Comparison of ENCODE assay signal across 18 cellular contexts in the genomic region with DNA sequence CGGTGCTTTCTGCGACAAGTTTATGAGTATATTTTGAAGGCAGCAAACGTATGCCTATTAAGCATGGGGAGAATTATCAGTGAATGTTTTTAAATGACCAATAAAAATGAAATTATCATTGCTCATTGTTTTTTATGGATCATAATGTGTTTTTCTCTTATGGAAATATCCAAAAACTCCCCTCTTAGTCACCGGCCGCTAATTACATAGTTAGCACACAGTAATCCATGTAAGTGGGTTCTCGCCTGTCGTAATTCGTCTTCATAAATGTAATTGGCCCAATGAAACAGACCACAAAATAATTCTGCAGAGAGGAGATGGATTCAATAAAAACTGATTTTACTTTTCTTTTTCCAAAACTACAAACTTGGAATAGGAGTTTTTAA.
DNase-seq lines count a peak whose midpoint lies in the region; ATAC-seq and TF ChIP-seq lines count a peak whose summit lies in the region.
"Had no signal": no experiment of that assay in that cellular context is flagged by ENCODE, and none has a peak within 500 bp of the region (broad histone marks: within the 10 kb centered on the region; RNA-seq: fewer than 3 reads in every experiment).

No MANE protein-coding gene starts in this region.

- H3K36me3 ChIP-seq in HUES48 (ENCODE audit: control insufficient read depth, insufficient read depth, low read length): no peaks in the 10 kb centered on the region
- H3K36me3 ChIP-seq: BLaER1 had no signal

- TF ChIP-seq CTCF in H9 (conservative IDR thresholded peaks at IDR 0.05) (no peak), WTC11 (IDR thresholded peaks at IDR 0.05) (no peak)

- H3K4me1 Mint-ChIP-seq in H9 (peaks cover 34 to 38% of the 10 kb centered on the region in 2 experiments), WTC11 (peaks cover 47% of the 10 kb centered on the region)
- H3K4me1 Mint-ChIP-seq: B cell; CD4-positive, CD25-positive, alpha-beta regulatory T cell had no signal

- POLR2A ChIA-PET in WTC11 (lab: Charles Lee): no interaction called here

- H3K4me3 ChIP-seq in HUES48 (ENCODE audit: low read depth, low read length): no peak overlapping the region
- H3K4me3 ChIP-seq: BLaER1, GM12878 had no signal

- H3K4ac ChIP-seq in H9 (ENCODE audit: low read depth, low read length): no peak overlapping the region

- H3K27ac ChIP-seq in H9 (ENCODE audit: insufficient read length, low read depth, low read length) (no peak overlapping the region), HUES48 (ENCODE audit: low read depth, low read length) (peak overlapping the region; percentile 71)
- H3K27ac ChIP-seq: BLaER1, C4-2B had no signal

- H3K27me3 Mint-ChIP-seq in H9 (ENCODE audit: low read depth): peaks cover 2% of the 10 kb centered on the region; the same call in 1 of the 2 replicates
- H3K27me3 Mint-ChIP-seq in WTC11 (ENCODE audit: low read depth): no peaks in the 10 kb centered on the region

- ATAC-seq in WTC11: no peak
- ATAC-seq in GM21381 (IDR thresholded peaks at IDR 0.05; ENCODE audit: unreplicated experiment): no peak
- ATAC-seq: CD8-positive, alpha-beta T cell; GM12878 had no signal

- no peak overlapping the region for H2BK120ac ChIP-seq in H9 (ENCODE audit: low read depth, low read length, poor library complexity, severe bottlenecking)

- no peak overlapping the region for H3K4me3 Mint-ChIP-seq in H9
- H3K4me3 Mint-ChIP-seq in WTC11: no peak overlapping the region
- H3K4me3 Mint-ChIP-seq: B cell; CD4-positive, CD25-positive, alpha-beta regulatory T cell; CD8-positive, alpha-beta T cell had no signal

- no peak overlapping the region for H3T11ph ChIP-seq in H9 (ENCODE audit: low read length)

- no peak overlapping the region for H3K23ac ChIP-seq in H9 (ENCODE audit: insufficient read length, low read depth, low read length)

- no peak overlapping the region for H3K4me2 ChIP-seq in H9 (ENCODE audit: insufficient read depth, insufficient read length, low read length)
- H3K4me2 ChIP-seq: BLaER1 had no signal

- no peaks in the 10 kb centered on the region for H3K79me2 ChIP-seq in H9 (ENCODE audit: insufficient read depth, low read length)

- no peak overlapping the region for H2AFZ ChIP-seq in H9 (ENCODE audit: low read length)

- H3K9ac ChIP-seq in H9 (ENCODE audit: extremely low read depth, insufficient read length, low read length): no peak overlapping the region
- H3K9ac ChIP-seq in HUES48 (ENCODE audit: low read depth, low read length): no peak overlapping the region
- H3K9ac ChIP-seq: BLaER1 had no signal

- no peak overlapping the region for H2BK12ac ChIP-seq in H9 (ENCODE audit: insufficient read length, low read depth, low read length)

- no peak overlapping the region for H2AK5ac ChIP-seq in H9 (ENCODE audit: insufficient read length, low read length)

- H3K27me3 ChIP-seq in H9 (ENCODE audit: insufficient read depth, low read length): no peaks in the 10 kb centered on the region
- H3K27me3 ChIP-seq in HUES48 (ENCODE audit: control insufficient read depth, insufficient read depth, low read length): no peaks in the 10 kb centered on the region
- H3K27me3 ChIP-seq: BLaER1 had no signal

- no peaks in the 10 kb centered on the region for H3K23me2 ChIP-seq in H9 (ENCODE audit: insufficient read length, low read depth, low read length, poor library complexity, severe bottlenecking)

- H4K91ac ChIP-seq in H9 (ENCODE audit: insufficient read length, low read depth, low read length): no peak overlapping the region

- no peak overlapping the region for H2BK15ac ChIP-seq in H9 (ENCODE audit: low read depth, low read length)

- DNase-seq in H9: no peak
- DNase-seq in WTC11 (ENCODE audit: low spot score): no peak
- no peak for DNase-seq in activated CD4-positive, alpha-beta T cell treated with anti-CD3 and anti-CD28 coated beads, Interleukin-2, amount 50 U/mL, for 4 hours
- no peak for DNase-seq in ACHN
- DNase-seq: Caco-2; CD4-positive, CD25-positive, alpha-beta regulatory T cell; CD8-positive, alpha-beta T cell; DMS153; DND-41; EL; GDM1; GOT3 had no signal

- CTCF ChIA-PET in WTC11 (lab: Charles Lee): no interaction called here

- in situ Hi-C loops in ACHN (cut with HindIII; ENCODE audit: low pct_ligation_motif_present, low pct_unique_long_range_greater_than_20kb, low sequenced_read_pairs): no loop called here

- H3K79me1 ChIP-seq in H9 (ENCODE audit: insufficient read depth, low read depth, low read length, poor library complexity, severe bottlenecking): no peaks in the 10 kb centered on the region

- H3K9me3 Mint-ChIP-seq in H9 (peaks cover 2 to 3% of the 10 kb centered on the region in 2 experiments; a peak in 2 of 5 replicates), WTC11 (peaks cover 4% of the 10 kb centered on the region; the same call in 1 of the 2 replicates)
- H3K9me3 Mint-ChIP-seq: CD4-positive, CD25-positive, alpha-beta regulatory T cell; CD8-positive, alpha-beta T cell had no signal

- no peak overlapping the region for H2BK20ac ChIP-seq in H9 (ENCODE audit: low read depth, low read length, poor library complexity, severe bottlenecking)

- H3K9me3 ChIP-seq in H9 (ENCODE audit: control insufficient read depth, low read depth, low read length) (no peaks in the 10 kb centered on the region), HUES48 (ENCODE audit: control insufficient read depth, insufficient read depth, low read length) (no peaks in the 10 kb centered on the region)
- H3K9me3 ChIP-seq: BLaER1, Caco-2 had no signal

- peaks cover 16% of the 10 kb centered on the region; the same call in 1 of the 2 replicates for H3K4me1 ChIP-seq in H9 (ENCODE audit: insufficient read depth, low read length)
- peaks cover 23% of the 10 kb centered on the region for H3K4me1 ChIP-seq in HUES48 (ENCODE audit: control insufficient read depth, insufficient read depth, low read length)
- H3K4me1 ChIP-seq: BLaER1, Caco-2 had no signal

- H3K18ac ChIP-seq in H9 (ENCODE audit: insufficient read length, low read depth, low read length): no peak overlapping the region

- H2BK5ac ChIP-seq in H9 (ENCODE audit: insufficient read length, low read length): no peak overlapping the region

- H4K8ac ChIP-seq in H9 (replicated peaks; ENCODE audit: insufficient read length, low read depth, low read length): no peak overlapping the region

- H4K20me1 ChIP-seq in H9 (ENCODE audit: control insufficient read depth, insufficient read depth, insufficient read length): no peaks in the 10 kb centered on the region
- H4K20me1 ChIP-seq: BLaER1 had no signal

- H4K5ac ChIP-seq in H9 (ENCODE audit: insufficient read length, low read depth, low read length): no peak overlapping the region

- H3K14ac ChIP-seq in H9 (ENCODE audit: insufficient read depth, low read length): no peak overlapping the region

- no CpG with 5 or more reads among the region's 8 CpGs for WGBS in H9 (ENCODE audit: extremely low coverage, insufficient read length, low lambda C conversion rate)

- no peaks in the 10 kb centered on the region for H3K36me3 Mint-ChIP-seq in H9 (ENCODE audit: insufficient read depth in 1 of 3, low read depth in 3 of 3)
- H3K36me3 Mint-ChIP-seq in WTC11: no peaks in the 10 kb centered on the region
- H3K36me3 Mint-ChIP-seq: CD4-positive, CD25-positive, alpha-beta regulatory T cell; CD8-positive, alpha-beta T cell had no signal

- H3K27ac Mint-ChIP-seq in H9 (peak overlapping the region in 2 of 3 experiments; percentile 52 to 88; a peak in 3 of 7 replicates), WTC11 (peak overlapping the region; percentile 50)
- H3K27ac Mint-ChIP-seq: B cell; CD4-positive, CD25-positive, alpha-beta regulatory T cell; CD8-positive, alpha-beta T cell had no signal

- H3K56ac ChIP-seq in H9 (ENCODE audit: insufficient read length, low read depth, low read length): no peak overlapping the region

TF ChIP-seq in WTC11, 78 proteins besides CTCF, POLR2A, EP300 and RAD21 (continues in another document):
- TF ChIP-seq AR (CRISPR knock-in tag; IDR thresholded peaks at IDR 0.05): no peak
- TF ChIP-seq NR1H2 (CRISPR knock-in tag; IDR thresholded peaks at IDR 0.05): no peak
- no peak for TF ChIP-seq SMAD4 (CRISPR knock-in tag; IDR thresholded peaks at IDR 0.05)
- TF ChIP-seq SP1 (CRISPR knock-in tag; conservative IDR thresholded peaks at IDR 0.05): no peak
- no peak for TF ChIP-seq ATF3 (CRISPR knock-in tag; conservative IDR thresholded peaks at IDR 0.05)
- TF ChIP-seq PREB (CRISPR knock-in tag; IDR thresholded peaks at IDR 0.05; ENCODE audit: borderline replicate concordance): no peak
- TF ChIP-seq JUN (CRISPR knock-in tag; IDR thresholded peaks at IDR 0.05): no peak
- no peak for TF ChIP-seq NFYB (CRISPR knock-in tag; conservative IDR thresholded peaks at IDR 0.05; ENCODE audit: low read depth)
